ENCODE assay signal across 27 cellular contexts in the genomic region with DNA sequence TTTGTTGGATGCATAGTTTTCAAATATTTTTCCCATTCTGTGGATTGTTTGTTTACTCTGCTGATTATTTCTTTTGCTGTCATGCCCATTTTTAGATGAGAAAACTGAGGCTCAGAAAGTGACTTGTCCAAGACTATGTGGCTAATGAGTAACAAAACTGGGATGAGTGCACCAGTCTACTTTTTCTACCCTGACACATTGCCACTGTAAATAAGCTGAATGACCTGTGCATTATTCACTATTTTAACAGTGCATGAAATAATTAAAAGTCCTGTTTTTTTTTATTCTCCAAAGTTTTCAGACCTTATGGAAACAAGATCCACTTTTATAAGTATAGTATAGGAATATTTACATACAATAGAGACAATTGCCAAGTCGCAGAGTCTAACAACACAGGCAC. TPM values are rescaled to one million over a fixed set of nuclear protein-coding genes. Genes with fewer than 3 reads are reported as not detected.
"Had no signal": no experiment of that assay in that cellular context is flagged by ENCODE, and none has a peak within 500 bp of the region (broad histone marks: within the 10 kb centered on the region; RNA-seq: fewer than 3 reads in every experiment).

No MANE protein-coding gene starts in this region.

- H3K36me3 Mint-ChIP-seq: immature natural killer cell, mesothelial cell of epicardium had no signal

- H3K4me1 Mint-ChIP-seq: immature natural killer cell, mesothelial cell of epicardium had no signal

- H3K27ac ChIP-seq: colonic mucosa, epithelial cell of prostate, esophagus squamous epithelium, foreskin keratinocyte, gastroesophageal sphincter, heart left ventricle, hepatocyte, left lung, lower lobe of right lung had no signal

- H2AFZ ChIP-seq: hepatocyte had no signal

- H3K27ac Mint-ChIP-seq: dendritic cell treated with granulocyte-macrophage colony-stimulating factor and Interleukin-4, amounts not matched to agents 40 ng/mL and 50 ng/mL, for 4 days; effector memory CD8-positive, alpha-beta T cell; endodermal cell; immature natural killer cell; mesothelial cell of epicardium; naive B cell had no signal

- H3K4me3 Mint-ChIP-seq: dendritic cell treated with granulocyte-macrophage colony-stimulating factor and Interleukin-4, amounts not matched to agents 40 ng/mL and 50 ng/mL, for 4 days; effector memory CD8-positive, alpha-beta T cell; endodermal cell; immature natural killer cell; mesothelial cell of epicardium; naive B cell had no signal

- H3K4me1 ChIP-seq: colonic mucosa, esophagus squamous epithelium, foreskin keratinocyte, gastroesophageal sphincter, left lung, lower lobe of right lung had no signal

- H3K4me2 ChIP-seq: hepatocyte had no signal

- DNase-seq: colonic mucosa; cortex of kidney; effector CD8-positive, alpha-beta T cell; effector memory CD8-positive, alpha-beta T cell; endodermal cell; erythroblast; esophagus squamous epithelium; foreskin keratinocyte; heart left ventricle; hypothalamus; immature natural killer cell; islet precursor cell; kidney; kidney glomerular epithelial cell; left cardiac atrium; left lung; left ventricle myocardium superior; lower lobe of right lung; mesenchymal stem cell; mucosa of descending colon; naive B cell had no signal

- H3K9me3 Mint-ChIP-seq: dendritic cell treated with granulocyte-macrophage colony-stimulating factor and Interleukin-4, amounts not matched to agents 40 ng/mL and 50 ng/mL, for 4 days; mesothelial cell of epicardium had no signal

- H3K27me3 ChIP-seq: colonic mucosa, foreskin keratinocyte, gastroesophageal sphincter, left lung had no signal

- H3K4me3 ChIP-seq: colonic mucosa, esophagus squamous epithelium, gastroesophageal sphincter, heart left ventricle, hepatocyte, left lung, lower lobe of right lung, mucosa of descending colon had no signal

- ATAC-seq: effector memory CD8-positive, alpha-beta T cell; esophagus mucosa; foreskin keratinocyte; gastroesophageal sphincter; heart left ventricle; left cardiac atrium; left lung; left ventricle myocardium superior; lower lobe of right lung; mucosa of descending colon had no signal

- H3K36me3 ChIP-seq: colonic mucosa, esophagus squamous epithelium, gastroesophageal sphincter, heart left ventricle, left lung, lower lobe of right lung had no signal

- H3K9me3 ChIP-seq: colonic mucosa, esophagus squamous epithelium, gastroesophageal sphincter, heart left ventricle, left lung, lower lobe of right lung, mucosa of descending colon had no signal

- H3K79me2 ChIP-seq: hepatocyte had no signal

RNA-seq across cellular contexts. Expression of a gene that starts 45.1 kb away (rescaled TPM):
- total RNA-seq: foreskin keratinocyte had no signal
- polyA plus RNA-seq: foreskin keratinocyte had no signal
